8 cellular contexts compared by ENCODE assay signal in the genomic region with DNA sequence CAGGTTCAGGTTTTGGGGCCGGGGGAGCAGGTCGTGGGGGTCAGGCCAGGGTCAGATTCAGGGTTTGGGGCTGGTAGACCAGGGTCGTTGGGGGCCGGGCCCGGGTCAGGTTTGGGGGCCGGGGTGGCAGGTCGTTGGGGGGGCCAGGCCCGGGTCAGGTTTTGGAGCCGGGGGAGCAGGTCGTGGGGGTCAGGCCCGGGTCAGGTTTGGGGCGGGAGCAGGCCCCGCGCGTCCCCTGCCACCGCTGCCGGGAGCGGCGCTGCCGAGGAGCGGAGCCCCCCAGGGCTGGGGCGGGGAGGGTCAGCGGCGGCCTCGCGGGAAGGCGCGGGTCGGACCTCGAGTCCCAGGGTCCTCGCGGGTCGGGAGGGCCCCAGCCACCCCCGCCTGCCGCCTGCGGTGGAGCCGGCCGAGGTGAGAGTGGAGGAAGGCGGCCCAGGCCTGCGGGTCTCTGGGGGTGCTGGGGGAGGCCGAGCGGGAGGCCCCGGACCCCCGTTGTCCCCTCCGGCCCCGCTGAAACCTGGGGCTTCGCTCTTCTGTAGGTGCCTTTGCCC. TPM values are rescaled to one million over a fixed set of nuclear protein-coding genes. Genes with fewer than 3 reads are reported as not detected.
DNase-seq lines count a peak whose midpoint lies in the region; ATAC-seq and TF ChIP-seq lines count a peak whose summit lies in the region.

No MANE protein-coding gene starts in this region.

- H3K36me3 ChIP-seq in ascending aorta, result no peaks in the 10 kb centered on the region
- H3K36me3 ChIP-seq in kidney epithelial cell (ENCODE audit: control insufficient read depth, insufficient read depth, low read length), result no peaks in the 10 kb centered on the region
- no peaks in the 10 kb centered on the region for H3K36me3 ChIP-seq in testis (ENCODE audit: low read depth, missing control alignments)

- H3K4me3 ChIP-seq in ascending aorta (peak overlapping the region; percentile 72 to 77), kidney epithelial cell (ENCODE audit: low read depth, low read length) (peak overlapping the region; percentile 79), testis (peak overlapping the region; percentile 63 to 68)

- TF ChIP-seq CTCF in ascending aorta (IDR thresholded peaks at IDR 0.05), result no peak
- TF ChIP-seq CTCF in kidney epithelial cell (IDR thresholded peaks at IDR 0.05; ENCODE audit: insufficient read depth, low read length, poor library complexity, severe bottlenecking), result no peak
- TF ChIP-seq CTCF in testis (IDR thresholded peaks at IDR 0.05), result no peak

- no peak for TF ChIP-seq POLR2A in testis (IDR thresholded peaks at IDR 0.05)

- H3K27ac Mint-ChIP-seq in activated CD4-positive, alpha-beta T cell treated with anti-CD3 and anti-CD28 coated beads for 36 hours, result peak overlapping the region; percentile 92

- H3K27me3 Mint-ChIP-seq in activated CD4-positive, alpha-beta T cell treated with anti-CD3 and anti-CD28 coated beads for 36 hours, result no peaks in the 10 kb centered on the region

- H3K27ac ChIP-seq in ascending aorta (peak overlapping the region; percentile 42 to 67), testis (peak overlapping the region; percentile 44 to 59)

- H3K27me3 ChIP-seq in ascending aorta, result no peaks in the 10 kb centered on the region
- no peaks in the 10 kb centered on the region for H3K27me3 ChIP-seq in kidney epithelial cell (ENCODE audit: control insufficient read depth, insufficient read depth, low read length)
- H3K27me3 ChIP-seq in testis, result no peaks in the 10 kb centered on the region

- H3K9me3 ChIP-seq in ascending aorta, result no peaks in the 10 kb centered on the region
- H3K9me3 ChIP-seq in testis, result no peaks in the 10 kb centered on the region

- H3K4me1 ChIP-seq in ascending aorta (peaks cover 8 to 40% of the 10 kb centered on the region in 2 donors), testis (peaks cover 42% of the 10 kb centered on the region)

- no peaks in the 10 kb centered on the region for H3K9me3 Mint-ChIP-seq in activated CD4-positive, alpha-beta T cell treated with anti-CD3 and anti-CD28 coated beads for 36 hours (ENCODE audit: low read depth)

- intact Hi-C loops in activated CD4-positive, alpha-beta T cell treated with anti-CD3 and anti-CD28 coated beads for 36 hours (cut with DNase I, micrococcal nuclease), result loop anchor here in 1 of 2 experiments (5.0 kb wide), 1 partner anchor 286 kb away; no protein-coding TSS in a partner anchor
- intact Hi-C loops in ascending aorta (cut with DNase I), result loop anchor here (1.0 to 5.0 kb wide), 3 partner anchors 14 to 269 kb away; partner anchors contain the start of genes ALG12, CRELD2 and PIM3
- intact Hi-C loops in testis (cut with DNase I; ENCODE audit: low total_unique reads), result no loop called here

- peaks cover 4% of the 10 kb centered on the region for H3K36me3 Mint-ChIP-seq in activated CD4-positive, alpha-beta T cell treated with anti-CD3 and anti-CD28 coated beads for 36 hours (ENCODE audit: low read depth)

- CTCF ChIA-PET in activated CD4-positive, alpha-beta T cell treated with anti-CD3 and anti-CD28 coated beads for 36 hours (lab: Charles Lee), result interaction anchor here (1.0 kb wide), 1 partner anchor 43 kb away, joined by 4 read pairs; no protein-coding TSS in a partner anchor

- POLR2A ChIA-PET in activated CD4-positive, alpha-beta T cell treated with anti-CD3 and anti-CD28 coated beads for 36 hours (lab: Charles Lee), result no interaction called here

- ATAC-seq in activated CD4-positive, alpha-beta T cell treated with anti-CD3 and anti-CD28 coated beads for 36 hours, result no peak
- ATAC-seq in GM18520 (IDR thresholded peaks at IDR 0.05; ENCODE audit: unreplicated experiment), result no peak

- peaks cover 29% of the 10 kb centered on the region for H3K4me1 Mint-ChIP-seq in activated CD4-positive, alpha-beta T cell treated with anti-CD3 and anti-CD28 coated beads for 36 hours

- 1% methylated on average over 43 of the region's 47 CpGs; no CpG with 5 or more reads in 1 of the 2 donors for WGBS in testis, 2 donors

- H3K4me3 Mint-ChIP-seq in activated CD4-positive, alpha-beta T cell treated with anti-CD3 and anti-CD28 coated beads for 36 hours, result peak overlapping the region; percentile 84

- DNase-seq in activated CD4-positive, alpha-beta T cell treated with anti-CD3 and anti-CD28 coated beads for 36 hours, result no peak
- no peak for DNase-seq in activated CD4-positive, alpha-beta T cell treated with anti-CD3 and anti-CD28 coated beads, Interleukin-2, amount 50 U/mL, for 4 hours
- DNase-seq in ascending aorta (ENCODE audit: low spot score in 2 of 2), result no peak
- DNase-seq in kidney epithelial cell (ENCODE audit: low read depth), result no peak
- no peak for DNase-seq in testis
- no peak for DNase-seq in activated CD4-positive, CD25-positive, alpha-beta regulatory T cell treated with anti-CD3 and anti-CD28 coated beads, Interleukin-2, amount 50 U/mL, for 72 hours
- DNase-seq in NCI-H510A (lab: John Stamatoyannopoulos, UW), result no peak

RNA-seq across cellular contexts. Expression of gene TRABD, which starts 0.5 kb away (rescaled TPM):
- 10 to 100 TPM; 60.7 to 74.5 TPM for total RNA-seq in activated CD4-positive, alpha-beta T cell treated with anti-CD3 and anti-CD28 coated beads for 36 hours
- total RNA-seq in ascending aorta (91.4 TPM), kidney epithelial cell (60.2 and 73.5 TPM in 2 replicates), testis (10 to 100 TPM; 38.7 to 45.3 TPM)
- polyA plus RNA-seq in testis (ENCODE audit: insufficient read depth, low read depth, low replicate concordance), result 23.7 TPM

RNA-seq across cellular contexts. Expression of gene SELENOO, which starts 14.6 kb away (rescaled TPM):
- 10 to 100 TPM; 14.4 to 18.3 TPM for total RNA-seq in activated CD4-positive, alpha-beta T cell treated with anti-CD3 and anti-CD28 coated beads for 36 hours
- total RNA-seq in ascending aorta (41.7 TPM), kidney epithelial cell (12.0 and 14.8 TPM in 2 replicates), testis (10 to 100 TPM; 57.9 to 66.8 TPM)
- polyA plus RNA-seq in testis (ENCODE audit: insufficient read depth, low read depth, low replicate concordance), result 20.8 TPM

RNA-seq across cellular contexts. Expression of gene PANX2, which starts 15.7 kb away (rescaled TPM):
- total RNA-seq in activated CD4-positive, alpha-beta T cell treated with anti-CD3 and anti-CD28 coated beads for 36 hours, result 1 to 10 TPM; 2.2 to 2.7 TPM
- total RNA-seq in ascending aorta (0.32 TPM), kidney epithelial cell (0.33 and 1.1 TPM in 2 replicates), testis (1 to 10 TPM; 5.3 to 6.3 TPM)
- polyA plus RNA-seq in testis (ENCODE audit: insufficient read depth, low read depth, low replicate concordance), result 2.0 TPM

RNA-seq across cellular contexts. Expression of gene TUBGCP6, which starts 58.6 kb away (rescaled TPM):
- total RNA-seq in activated CD4-positive, alpha-beta T cell treated with anti-CD3 and anti-CD28 coated beads for 36 hours, result 10 to 100 TPM; 42.2 to 49.2 TPM
- total RNA-seq in ascending aorta, result 58.1 TPM
- 27.2 and 33.6 TPM in 2 replicates for total RNA-seq in kidney epithelial cell
- total RNA-seq in testis, result 100 to 1,000 TPM; 136 to 143 TPM
- polyA plus RNA-seq in testis (ENCODE audit: insufficient read depth, low read depth, low replicate concordance), result 40.2 TPM
